In genomic region chr1:187903223-187903622, GRCh38 we compare ENCODE assay signal across 28 cellular contexts.
"Had no signal": no experiment of that assay in that cellular context is flagged by ENCODE, and none has a peak within 500 bp of the region (broad histone marks: within the 10 kb centered on the region; RNA-seq: fewer than 3 reads in every experiment).

No MANE protein-coding gene starts in this region.

- H3K9me3 ChIP-seq: esophagus squamous epithelium, gastrocnemius medialis, heart right ventricle, left lung, lower lobe of right lung had no signal

- H3K4me1 Mint-ChIP-seq: mesothelial cell of epicardium, naive B cell had no signal

- H3K4me3 ChIP-seq: esophagus squamous epithelium, gastrocnemius medialis, heart right ventricle, left lung, lower lobe of right lung, mucosa of descending colon had no signal

- H3K36me3 ChIP-seq: esophagus squamous epithelium, gastrocnemius medialis, heart right ventricle, left lung, lower lobe of right lung had no signal

- H3K36me3 Mint-ChIP-seq: mesothelial cell of epicardium; naive B cell; naive thymus-derived CD8-positive, alpha-beta T cell had no signal

- H3K4me3 Mint-ChIP-seq: dendritic cell treated with granulocyte-macrophage colony-stimulating factor and Interleukin-4, amounts not matched to agents 40 ng/mL and 50 ng/mL, for 4 days; effector memory CD8-positive, alpha-beta T cell; endodermal cell; mesothelial cell of epicardium; naive B cell; naive thymus-derived CD8-positive, alpha-beta T cell had no signal

- H3K27ac Mint-ChIP-seq: dendritic cell treated with granulocyte-macrophage colony-stimulating factor and Interleukin-4, amounts not matched to agents 40 ng/mL and 50 ng/mL, for 4 days; effector memory CD8-positive, alpha-beta T cell; endodermal cell; mesothelial cell of epicardium; naive B cell; naive thymus-derived CD8-positive, alpha-beta T cell had no signal

- H3K4me1 ChIP-seq: esophagus squamous epithelium, gastrocnemius medialis, heart right ventricle, left lung, lower lobe of right lung had no signal

- ATAC-seq: effector memory CD8-positive, alpha-beta T cell; esophagus mucosa; gastrocnemius medialis; heart right ventricle; left cardiac atrium; left lung; left ventricle myocardium superior; lower lobe of right lung; mucosa of descending colon; naive thymus-derived CD8-positive, alpha-beta T cell had no signal

- FAIRE-seq: endometrium, islet of Langerhans, keratinocyte had no signal

- H3K27me3 Mint-ChIP-seq: dendritic cell treated with granulocyte-macrophage colony-stimulating factor and Interleukin-4, amounts not matched to agents 40 ng/mL and 50 ng/mL, for 4 days; effector memory CD8-positive, alpha-beta T cell; naive B cell; naive thymus-derived CD8-positive, alpha-beta T cell had no signal

- H3K27me3 ChIP-seq: esophagus squamous epithelium, gastrocnemius medialis, heart right ventricle, left lung had no signal

- DNase-seq: cortex of kidney; effector CD8-positive, alpha-beta T cell; effector memory CD8-positive, alpha-beta T cell; endodermal cell; erythroblast; esophagus squamous epithelium; foreskin fibroblast; foreskin melanocyte; gastrocnemius medialis; glutamatergic neuron; head of caudate nucleus; heart right ventricle; hippocampal formation; left cardiac atrium; left lung; left ventricle myocardium superior; lower lobe of right lung; mesenchymal stem cell; mucosa of descending colon; naive B cell; naive thymus-derived CD8-positive, alpha-beta T cell had no signal

- H3K9me3 Mint-ChIP-seq: dendritic cell treated with granulocyte-macrophage colony-stimulating factor and Interleukin-4, amounts not matched to agents 40 ng/mL and 50 ng/mL, for 4 days; endodermal cell; mesothelial cell of epicardium had no signal

- H3K27ac ChIP-seq: epithelial cell of prostate, esophagus squamous epithelium, gastrocnemius medialis, heart right ventricle, left lung, lower lobe of right lung had no signal
